15 cellular contexts compared by ENCODE assay signal in the genomic region with DNA sequence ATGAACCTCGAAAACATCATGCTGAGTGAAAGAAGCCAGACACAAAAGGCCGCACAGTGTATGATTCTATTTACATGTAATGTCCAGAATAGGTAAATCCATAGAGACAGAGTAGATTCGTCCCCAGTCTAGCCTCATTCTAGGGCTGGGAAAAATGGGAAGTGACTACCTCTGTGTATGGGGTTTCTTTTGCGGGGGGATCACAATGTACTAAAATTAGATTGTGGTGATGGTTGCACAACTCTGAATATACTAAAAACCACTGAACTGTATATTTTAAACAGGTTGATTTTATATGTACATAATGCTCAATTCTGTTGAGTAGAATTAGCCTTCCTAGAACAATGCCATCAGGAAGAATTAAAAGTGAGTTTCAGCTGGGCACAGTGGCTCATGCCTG. TPM values are rescaled to one million over a fixed set of nuclear protein-coding genes. Genes with fewer than 3 reads are reported as not detected.
DNase-seq lines count a peak whose midpoint lies in the region; FAIRE-seq and TF ChIP-seq lines count a peak whose summit lies in the region.
"Had no signal": no experiment of that assay in that cellular context is flagged by ENCODE, and none has a peak within 500 bp of the region (broad histone marks: within the 10 kb centered on the region; RNA-seq: fewer than 3 reads in every experiment).

No MANE protein-coding gene starts in this region.

- TF ChIP-seq POLR2A in GM12891 (IDR thresholded peaks at IDR 0.05; ENCODE audit: low read depth, low read length) (no peak), NB4 (IDR thresholded peaks at IDR 0.05; ENCODE audit: extremely low read depth, insufficient read length) (no peak), Peyer's patch (IDR thresholded peaks at IDR 0.05) (no peak)

- TF ChIP-seq CTCF in NB4 (IDR thresholded peaks at IDR 0.05; ENCODE audit: low read depth, low read length) (no peak), left ventricle myocardium inferior (IDR thresholded peaks at IDR 0.05; ENCODE audit: borderline replicate concordance) (no peak), Peyer's patch (IDR thresholded peaks at IDR 0.05) (no peak), GM20000 (IDR thresholded peaks at IDR 0.05; ENCODE audit: extremely low read depth, missing control alignments) (no peak)

- no peaks in the 10 kb centered on the region for H3K9me3 ChIP-seq in left ventricle myocardium inferior (replicated peaks)
- H3K9me3 ChIP-seq in Peyer's patch, result no peaks in the 10 kb centered on the region
- H3K9me3 ChIP-seq: SK-N-SH had no signal

- no peaks in the 10 kb centered on the region for H3K27me3 ChIP-seq in left ventricle myocardium inferior (ENCODE audit: low read depth)
- H3K27me3 ChIP-seq in Peyer's patch, result no peaks in the 10 kb centered on the region

- H3K4me1 ChIP-seq in left ventricle myocardium inferior (peaks cover 29% of the 10 kb centered on the region), Peyer's patch (peaks cover 0 to 5% (median 0%) of the 10 kb centered on the region in 4 donors)

- intact Hi-C loops in left ventricle myocardium inferior (cut with micrococcal nuclease), result no loop called here

- DNase-seq in GM12891 (ENCODE audit: insufficient read length, low spot score), result no peak
- DNase-seq in NB4 (ENCODE audit: low read depth), result peak; percentile 85
- peak; percentile 24 for DNase-seq in SKM-1 treated with dmso at 0.1 percent for 144 hours (lab: John Stamatoyannopoulos, UW; ENCODE audit: unreplicated experiment)
- no peak for DNase-seq in left ventricle myocardium inferior
- no peak for DNase-seq in NCI-H187 (lab: John Stamatoyannopoulos, UW)
- no peak for DNase-seq in Peyer's patch
- no peak for DNase-seq in GM20000 (ENCODE audit: low spot score)
- DNase-seq: DMS79, NCI-H1092, SK-N-SH had no signal

- no peak overlapping the region for H3K4me3 ChIP-seq in NB4 (ENCODE audit: low read depth, low read length)
- H3K4me3 ChIP-seq in left ventricle myocardium inferior, result no peak overlapping the region
- H3K4me3 ChIP-seq in Peyer's patch, result no peak overlapping the region

- FAIRE-seq in GM12891 (lab: Jason Lieb, UNC), result peak; percentile 20
- FAIRE-seq: G401.6, H54, HepG2, TTC549 had no signal

- H3K36me3 ChIP-seq in left ventricle myocardium inferior (no peaks in the 10 kb centered on the region), Peyer's patch (no peaks in the 10 kb centered on the region)

- no peak overlapping the region for H3K27ac ChIP-seq in left ventricle myocardium inferior (replicated peaks)
- H3K27ac ChIP-seq in Peyer's patch, result no peak overlapping the region
- H3K27ac ChIP-seq: C4-2B had no signal

TF ChIP-seq in GM12891, 5 proteins besides CTCF, POLR2A, EP300 and RAD21:
- no peak for TF ChIP-seq TAF1 (IDR thresholded peaks at IDR 0.05; ENCODE audit: low read depth, low read length)
- TF ChIP-seq SPI1 (IDR thresholded peaks at IDR 0.05; ENCODE audit: low read depth, low read length), result peak; percentile 85

RNA-seq across cellular contexts. Expression of gene RILPL2, which starts 6.3 kb away (rescaled TPM):
- 14.4 TPM for polyA plus RNA-seq in GM12891 (2012; ENCODE audit: low read depth, missing spikeins)
- total RNA-seq in left ventricle myocardium inferior, result 2.2 TPM
- 1 to 10 TPM in 3 of 4 donors, under 1 TPM in 1; 0.70 to 9.9 (median 2.3) TPM for total RNA-seq in Peyer's patch

RNA-seq across cellular contexts. Expression of gene SNRNP35, which starts 15.2 kb away (rescaled TPM):
- 25.6 TPM for polyA plus RNA-seq in GM12891 (2012; ENCODE audit: low read depth, missing spikeins)
- total RNA-seq in left ventricle myocardium inferior (23.0 TPM), Peyer's patch (10 to 100 TPM; 23.4 to 64.4 (median 33.2) TPM)

RNA-seq across cellular contexts. Expression of gene KMT5A, which starts 58.8 kb away (rescaled TPM):
- 26.4 TPM for polyA plus RNA-seq in GM12891 (2012; ENCODE audit: low read depth, missing spikeins)
- total RNA-seq in left ventricle myocardium inferior (28.5 TPM), Peyer's patch (10 to 100 TPM; 32.6 to 99.0 (median 42.6) TPM)

Comparison
In these comparisons a context has a peak if more than half of its experiments do, and no peak if none do; other contexts are left out.
1. DNase-seq: peak in NB4 (single experiment) and SKM-1 treated with dmso at 0.1 percent for 144 hours (single experiment); none in GM12891 (single experiment), left ventricle myocardium inferior (single experiment), NCI-H187 (0 of 2), Peyer's patch (0 of 3) and GM20000 (single experiment).